ENCODE assay signal across 18 cellular contexts in the genomic region with DNA sequence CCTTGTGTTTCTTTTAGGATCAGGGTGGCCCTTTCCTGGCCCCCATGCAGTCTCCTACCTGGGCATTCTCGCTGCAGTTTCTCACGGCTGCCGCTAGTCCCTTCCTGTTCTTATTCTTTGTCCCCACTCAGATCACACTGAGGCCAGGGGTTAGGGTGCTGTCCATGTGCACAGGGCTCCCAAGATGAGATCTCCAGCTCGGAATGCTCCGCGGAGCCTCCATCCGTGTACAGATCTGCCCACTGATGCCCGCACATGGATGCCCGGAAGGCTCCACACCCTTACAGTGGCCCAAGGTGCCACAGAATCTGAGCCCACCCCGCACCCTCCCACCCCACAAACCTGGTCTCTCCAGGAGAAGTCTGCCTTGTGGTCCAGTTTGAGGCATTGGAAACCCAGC.
DNase-seq lines count a peak whose midpoint lies in the region; ATAC-seq and TF ChIP-seq lines count a peak whose summit lies in the region.
"Had no signal": no experiment of that assay in that cellular context is flagged by ENCODE, and none has a peak within 500 bp of the region (broad histone marks: within the 10 kb centered on the region; RNA-seq: fewer than 3 reads in every experiment).

No MANE protein-coding gene starts in this region.

- no peak overlapping the region for H3K9ac ChIP-seq in neuronal stem cell (ENCODE audit: low read depth, low read length, poor library complexity)
- H3K9ac ChIP-seq: BLaER1 treated with 17β-estradiol and CSF1 and Interleukin-3, amounts not matched to agents 10 nM and 100 nM had no signal

- TF ChIP-seq CTCF in right atrium auricular region (IDR thresholded peaks at IDR 0.05) = no peak

- H3K18ac ChIP-seq in neuronal stem cell (ENCODE audit: low read length) = no peak overlapping the region

- no peak overlapping the region for H4K8ac ChIP-seq in neuronal stem cell (ENCODE audit: low read depth, low read length)

- DNase-seq in right atrium auricular region (ENCODE audit: low spot score) = peak; percentile 36
- DNase-seq in right cardiac atrium = no peak
- DNase-seq in neuronal stem cell (ENCODE audit: low spot score) = no peak
- peak; percentile 34 for DNase-seq in sciatic nerve (ENCODE audit: low spot score)
- no peak for DNase-seq in NCI-H510A (lab: John Stamatoyannopoulos, UW)
- no peak for DNase-seq in activated naive CD4-positive, alpha-beta T cell treated with anti-CD3 and anti-CD28 coated beads, Interleukin-2, amount 50 U/mL, for 72 hours (ENCODE audit: low spot score in 2 of 2)
- DNase-seq: Calu3, DMS79 treated with DMSO at 0.1 percent for 48 hours, GF-D8, GOT3, H7, HFFc6 had no signal

- no peak overlapping the region for H3K4ac ChIP-seq in neuronal stem cell (ENCODE audit: low read length)

- H2BK120ac ChIP-seq in neuronal stem cell (ENCODE audit: low read depth, low read length) = no peak overlapping the region

- H3K9me3 ChIP-seq in right atrium auricular region (peaks cover 0 to 8% of the 10 kb centered on the region in 2 donors), right cardiac atrium (ENCODE audit: control insufficient read depth, low read length) (no peaks in the 10 kb centered on the region), neuronal stem cell (replicated peaks in 1 of 2; ENCODE audit: control insufficient read depth in 2 of 2, insufficient read depth in 1 of 2, low read depth in 1 of 2, low read length in 2 of 2) (peaks cover 0 to 33% of the 10 kb centered on the region in 2 donors)
- H3K9me3 ChIP-seq: BLaER1 treated with 17β-estradiol and CSF1 and Interleukin-3, amounts not matched to agents 10 nM and 100 nM had no signal

- H3K27ac Mint-ChIP-seq in activated naive CD4-positive, alpha-beta T cell treated with anti-CD3 and anti-CD28 coated beads, Interleukin-2, amount 50 U/mL, for 72 hours = no peak overlapping the region
- H3K27ac Mint-ChIP-seq: B cell; CD8-positive, alpha-beta T cell; HFFc6 had no signal

- peak overlapping the region; percentile 63 for H3K14ac ChIP-seq in neuronal stem cell (ENCODE audit: low read length)

- H3K4me1 ChIP-seq in right atrium auricular region (no peaks in the 10 kb centered on the region), right cardiac atrium (ENCODE audit: control insufficient read depth, insufficient read depth, low read length) (no peaks in the 10 kb centered on the region), neuronal stem cell (ENCODE audit: control insufficient read depth in 2 of 2, insufficient read depth in 1 of 2, low read depth in 1 of 2, low read length in 2 of 2) (peaks cover 0 to 1% of the 10 kb centered on the region in 2 donors)

- no peaks in the 10 kb centered on the region for H3K9me3 Mint-ChIP-seq in activated naive CD4-positive, alpha-beta T cell treated with anti-CD3 and anti-CD28 coated beads, Interleukin-2, amount 50 U/mL, for 72 hours
- H3K9me3 Mint-ChIP-seq: CD8-positive, alpha-beta T cell had no signal

- no peak overlapping the region for H2BK12ac ChIP-seq in neuronal stem cell (ENCODE audit: low read length)

- H2AK5ac ChIP-seq in neuronal stem cell (ENCODE audit: low read depth, low read length) = no peak overlapping the region

- H2BK15ac ChIP-seq in neuronal stem cell (ENCODE audit: low read length) = no peak overlapping the region

- H3K27ac ChIP-seq in right atrium auricular region = no peak overlapping the region
- no peak overlapping the region for H3K27ac ChIP-seq in right cardiac atrium (ENCODE audit: low read length)
- no peak overlapping the region for H3K27ac ChIP-seq in neuronal stem cell (replicated peaks; ENCODE audit: low read length)
- H3K27ac ChIP-seq: BLaER1 treated with 17β-estradiol and CSF1 and Interleukin-3, amounts not matched to agents 10 nM and 100 nM had no signal

- H2AFZ ChIP-seq in neuronal stem cell (ENCODE audit: low read length) = no peak overlapping the region

- H3K36me3 Mint-ChIP-seq in activated naive CD4-positive, alpha-beta T cell treated with anti-CD3 and anti-CD28 coated beads, Interleukin-2, amount 50 U/mL, for 72 hours = no peaks in the 10 kb centered on the region
- H3K36me3 Mint-ChIP-seq: CD8-positive, alpha-beta T cell had no signal

- H3K23ac ChIP-seq in neuronal stem cell (ENCODE audit: low read depth, low read length, poor library complexity) = no peak overlapping the region

- no peak overlapping the region for H3K4me2 ChIP-seq in neuronal stem cell (ENCODE audit: insufficient read depth, low read length, poor library complexity, severe bottlenecking)
- H3K4me2 ChIP-seq: BLaER1 treated with 17β-estradiol and CSF1 and Interleukin-3, amounts not matched to agents 10 nM and 100 nM had no signal

- H3K36me3 ChIP-seq in right atrium auricular region = no peaks in the 10 kb centered on the region
- no peaks in the 10 kb centered on the region for H3K36me3 ChIP-seq in neuronal stem cell (replicated peaks in 1 of 2; ENCODE audit: control insufficient read depth in 2 of 2, insufficient read depth in 2 of 2, low read length in 2 of 2)
- H3K36me3 ChIP-seq: BLaER1 treated with 17β-estradiol and CSF1 and Interleukin-3, amounts not matched to agents 10 nM and 100 nM had no signal

- intact Hi-C loops in right cardiac atrium (cut with DNase I) (no loop called here), sciatic nerve (cut with DNase I) (no loop called here)

- no peaks in the 10 kb centered on the region for H3K79me1 ChIP-seq in neuronal stem cell (ENCODE audit: low read depth, low read length)

- H4K91ac ChIP-seq in neuronal stem cell (ENCODE audit: low read depth, low read length, poor library complexity) = no peak overlapping the region

- 89% methylated on average over 10 of the region's 10 CpGs for WGBS in right cardiac atrium
- no CpG with 5 or more reads among the region's 10 CpGs for WGBS in neuronal stem cell (ENCODE audit: extremely low coverage in 2 of 2, insufficient read length in 2 of 2, insufficient replicate concordance in 1 of 2), 2 donors

- H2BK5ac ChIP-seq in neuronal stem cell (ENCODE audit: low read length) = no peak overlapping the region

- H3K4me3 ChIP-seq in right atrium auricular region (no peak overlapping the region), right cardiac atrium (ENCODE audit: low read length) (no peak overlapping the region), neuronal stem cell (ENCODE audit: low read length in 2 of 2) (no peak overlapping the region)
- H3K4me3 ChIP-seq: BLaER1 treated with 17β-estradiol and CSF1 and Interleukin-3, amounts not matched to agents 10 nM and 100 nM had no signal

- ATAC-seq in right cardiac atrium (no peak), sciatic nerve (no peak), HG03460 (IDR thresholded peaks at IDR 0.05; ENCODE audit: unreplicated experiment) (no peak)
- ATAC-seq in activated naive CD4-positive, alpha-beta T cell treated with anti-CD3 and anti-CD28 coated beads, Interleukin-2, amount 50 U/mL, for 72 hours = no peak
- ATAC-seq: CD8-positive, alpha-beta T cell; HCT116; HepG2 had no signal

- H3K27me3 ChIP-seq in right atrium auricular region (no peaks in the 10 kb centered on the region), right cardiac atrium (ENCODE audit: control insufficient read depth, insufficient read depth) (no peaks in the 10 kb centered on the region), neuronal stem cell (ENCODE audit: control insufficient read depth in 3 of 3, insufficient read depth in 3 of 3, low read depth in 1 of 3, low read length in 3 of 3) (no peaks in the 10 kb centered on the region)
- H3K27me3 ChIP-seq: BLaER1 treated with 17β-estradiol and CSF1 and Interleukin-3, amounts not matched to agents 10 nM and 100 nM had no signal

Comparison
In these comparisons a context has a peak if more than half of its experiments do, and no peak if none do; other contexts are left out.
1. DNase-seq: peak in right atrium auricular region (single experiment) and sciatic nerve (single experiment); none in right cardiac atrium (0 of 3), neuronal stem cell (single experiment), NCI-H510A (single experiment) and activated naive CD4-positive, alpha-beta T cell treated with anti-CD3 and anti-CD28 coated beads, Interleukin-2, amount 50 U/mL, for 72 hours (0 of 2).